1 cellular context compared by ENCODE assay signal in the genomic region with DNA sequence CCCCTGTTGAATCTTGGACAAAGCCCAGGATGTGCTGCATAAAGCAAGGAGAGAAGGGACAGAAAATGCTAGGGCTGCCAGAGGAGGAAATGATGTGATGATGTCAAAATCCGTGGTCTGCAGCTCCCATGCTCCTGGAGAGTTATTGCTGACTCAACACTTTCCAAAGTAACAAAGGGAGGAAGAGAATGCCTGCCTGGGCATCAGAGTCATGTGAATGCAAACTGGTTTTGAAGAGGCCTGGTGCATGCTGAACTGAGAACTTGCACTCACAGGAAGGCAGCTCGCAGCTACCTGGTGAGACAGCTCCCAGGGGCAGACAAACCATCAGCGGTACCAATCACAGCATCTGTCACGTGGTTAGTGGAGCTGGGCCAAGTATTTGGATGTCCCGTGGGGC.
TF ChIP-seq lines count a peak whose summit lies in the region.

No MANE protein-coding gene starts in this region.

TF ChIP-seq in K562, 482 proteins besides CTCF, POLR2A, EP300 and RAD21 (continues in another document):
- TF ChIP-seq, protein P1, sequence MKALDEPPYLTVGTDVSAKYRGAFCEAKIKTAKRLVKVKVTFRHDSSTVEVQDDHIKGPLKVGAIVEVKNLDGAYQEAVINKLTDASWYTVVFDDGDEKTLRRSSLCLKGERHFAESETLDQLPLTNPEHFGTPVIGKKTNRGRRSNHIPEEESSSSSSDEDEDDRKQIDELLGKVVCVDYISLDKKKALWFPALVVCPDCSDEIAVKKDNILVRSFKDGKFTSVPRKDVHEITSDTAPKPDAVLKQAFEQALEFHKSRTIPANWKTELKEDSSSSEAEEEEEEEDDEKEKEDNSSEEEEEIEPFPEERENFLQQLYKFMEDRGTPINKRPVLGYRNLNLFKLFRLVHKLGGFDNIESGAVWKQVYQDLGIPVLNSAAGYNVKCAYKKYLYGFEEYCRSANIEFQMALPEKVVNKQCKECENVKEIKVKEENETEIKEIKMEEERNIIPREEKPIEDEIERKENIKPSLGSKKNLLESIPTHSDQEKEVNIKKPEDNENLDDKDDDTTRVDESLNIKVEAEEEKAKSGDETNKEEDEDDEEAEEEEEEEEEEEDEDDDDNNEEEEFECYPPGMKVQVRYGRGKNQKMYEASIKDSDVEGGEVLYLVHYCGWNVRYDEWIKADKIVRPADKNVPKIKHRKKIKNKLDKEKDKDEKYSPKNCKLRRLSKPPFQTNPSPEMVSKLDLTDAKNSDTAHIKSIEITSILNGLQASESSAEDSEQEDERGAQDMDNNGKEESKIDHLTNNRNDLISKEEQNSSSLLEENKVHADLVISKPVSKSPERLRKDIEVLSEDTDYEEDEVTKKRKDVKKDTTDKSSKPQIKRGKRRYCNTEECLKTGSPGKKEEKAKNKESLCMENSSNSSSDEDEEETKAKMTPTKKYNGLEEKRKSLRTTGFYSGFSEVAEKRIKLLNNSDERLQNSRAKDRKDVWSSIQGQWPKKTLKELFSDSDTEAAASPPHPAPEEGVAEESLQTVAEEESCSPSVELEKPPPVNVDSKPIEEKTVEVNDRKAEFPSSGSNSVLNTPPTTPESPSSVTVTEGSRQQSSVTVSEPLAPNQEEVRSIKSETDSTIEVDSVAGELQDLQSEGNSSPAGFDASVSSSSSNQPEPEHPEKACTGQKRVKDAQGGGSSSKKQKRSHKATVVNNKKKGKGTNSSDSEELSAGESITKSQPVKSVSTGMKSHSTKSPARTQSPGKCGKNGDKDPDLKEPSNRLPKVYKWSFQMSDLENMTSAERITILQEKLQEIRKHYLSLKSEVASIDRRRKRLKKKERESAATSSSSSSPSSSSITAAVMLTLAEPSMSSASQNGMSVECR (CRISPR knock-in tag; IDR thresholded peaks at IDR 0.05) = no peak
- no peak for TF ChIP-seq PCBP2 (IDR thresholded peaks at IDR 0.05; ENCODE audit: low read depth, low read length, poor library complexity, severe bottlenecking)
- no peak for TF ChIP-seq CBX1 (IDR thresholded peaks at IDR 0.05; ENCODE audit: low read depth)
- peak; percentile 97 for TF ChIP-seq ZNF316 (IDR thresholded peaks at IDR 0.05)
- TF ChIP-seq MTA2 (IDR thresholded peaks at IDR 0.05; ENCODE audit: low read depth) = no peak
- no peak for TF ChIP-seq NFIC (IDR thresholded peaks at IDR 0.05)
- no peak for TF ChIP-seq KAT7 (CRISPR knock-in tag; IDR thresholded peaks at IDR 0.05; ENCODE audit: borderline replicate concordance)
- TF ChIP-seq, protein P2, sequence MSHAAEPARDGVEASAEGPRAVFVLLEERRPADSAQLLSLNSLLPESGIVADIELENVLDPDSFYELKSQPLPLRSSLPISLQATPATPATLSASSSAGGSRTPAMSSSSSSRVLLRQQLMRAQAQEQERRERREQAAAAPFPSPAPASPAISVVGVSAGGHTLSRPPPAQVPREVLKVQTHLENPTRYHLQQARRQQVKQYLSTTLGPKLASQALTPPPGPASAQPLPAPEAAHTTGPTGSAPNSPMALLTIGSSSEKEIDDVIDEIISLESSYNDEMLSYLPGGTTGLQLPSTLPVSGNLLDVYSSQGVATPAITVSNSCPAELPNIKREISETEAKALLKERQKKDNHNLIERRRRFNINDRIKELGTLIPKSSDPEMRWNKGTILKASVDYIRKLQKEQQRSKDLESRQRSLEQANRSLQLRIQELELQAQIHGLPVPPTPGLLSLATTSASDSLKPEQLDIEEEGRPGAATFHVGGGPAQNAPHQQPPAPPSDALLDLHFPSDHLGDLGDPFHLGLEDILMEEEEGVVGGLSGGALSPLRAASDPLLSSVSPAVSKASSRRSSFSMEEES (CRISPR knock-in tag; IDR thresholded peaks at IDR 0.05) = peak; percentile 40
- no peak for TF ChIP-seq ZNF76 (CRISPR knock-in tag; IDR thresholded peaks at IDR 0.05; ENCODE audit: borderline replicate concordance)
- peak; percentile 98 for TF ChIP-seq MAFF (IDR thresholded peaks at IDR 0.05; ENCODE audit: low read length)
- no peak for TF ChIP-seq TFAM (CRISPR knock-in tag; conservative IDR thresholded peaks at IDR 0.05)
- TF ChIP-seq ZNF212 (CRISPR knock-in tag; IDR thresholded peaks at IDR 0.05) = no peak
- TF ChIP-seq, protein P3, sequence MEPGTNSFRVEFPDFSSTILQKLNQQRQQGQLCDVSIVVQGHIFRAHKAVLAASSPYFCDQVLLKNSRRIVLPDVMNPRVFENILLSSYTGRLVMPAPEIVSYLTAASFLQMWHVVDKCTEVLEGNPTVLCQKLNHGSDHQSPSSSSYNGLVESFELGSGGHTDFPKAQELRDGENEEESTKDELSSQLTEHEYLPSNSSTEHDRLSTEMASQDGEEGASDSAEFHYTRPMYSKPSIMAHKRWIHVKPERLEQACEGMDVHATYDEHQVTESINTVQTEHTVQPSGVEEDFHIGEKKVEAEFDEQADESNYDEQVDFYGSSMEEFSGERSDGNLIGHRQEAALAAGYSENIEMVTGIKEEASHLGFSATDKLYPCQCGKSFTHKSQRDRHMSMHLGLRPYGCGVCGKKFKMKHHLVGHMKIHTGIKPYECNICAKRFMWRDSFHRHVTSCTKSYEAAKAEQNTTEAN (CRISPR knock-in tag; IDR thresholded peaks at IDR 0.05) = no peak
- TF ChIP-seq RBM17 (IDR thresholded peaks at IDR 0.05; ENCODE audit: borderline replicate concordance, low read depth, low read length) = no peak
- TF ChIP-seq ERF (CRISPR knock-in tag; IDR thresholded peaks at IDR 0.05) = no peak
- TF ChIP-seq L3MBTL2 (IDR thresholded peaks at IDR 0.05) = no peak
- no peak for TF ChIP-seq TRIM24 (IDR thresholded peaks at IDR 0.05)
- TF ChIP-seq MAFK (IDR thresholded peaks at IDR 0.05; ENCODE audit: low read length) = peak; percentile 99
- peak; percentile 94 for TF ChIP-seq C11orf30 (IDR thresholded peaks at IDR 0.05; ENCODE audit: low read depth)
- TF ChIP-seq, protein P4, sequence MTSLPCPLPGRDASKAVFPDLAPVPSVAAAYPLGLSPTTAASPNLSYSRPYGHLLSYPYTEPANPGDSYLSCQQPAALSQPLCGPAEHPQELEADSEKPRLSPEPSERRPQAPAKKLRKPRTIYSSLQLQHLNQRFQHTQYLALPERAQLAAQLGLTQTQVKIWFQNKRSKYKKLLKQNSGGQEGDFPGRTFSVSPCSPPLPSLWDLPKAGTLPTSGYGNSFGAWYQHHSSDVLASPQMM (CRISPR knock-in tag; IDR thresholded peaks at IDR 0.05) = no peak
- TF ChIP-seq JUNB (CRISPR knock-in tag; conservative IDR thresholded peaks at IDR 0.05) = no peak
- no peak for TF ChIP-seq NR2C1 (IDR thresholded peaks at IDR 0.05)
- TF ChIP-seq NR2C1 (tag; IDR thresholded peaks at IDR 0.05) = no peak
- TF ChIP-seq, protein P5, sequence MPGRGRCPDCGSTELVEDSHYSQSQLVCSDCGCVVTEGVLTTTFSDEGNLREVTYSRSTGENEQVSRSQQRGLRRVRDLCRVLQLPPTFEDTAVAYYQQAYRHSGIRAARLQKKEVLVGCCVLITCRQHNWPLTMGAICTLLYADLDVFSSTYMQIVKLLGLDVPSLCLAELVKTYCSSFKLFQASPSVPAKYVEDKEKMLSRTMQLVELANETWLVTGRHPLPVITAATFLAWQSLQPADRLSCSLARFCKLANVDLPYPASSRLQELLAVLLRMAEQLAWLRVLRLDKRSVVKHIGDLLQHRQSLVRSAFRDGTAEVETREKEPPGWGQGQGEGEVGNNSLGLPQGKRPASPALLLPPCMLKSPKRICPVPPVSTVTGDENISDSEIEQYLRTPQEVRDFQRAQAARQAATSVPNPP (IDR thresholded peaks at IDR 0.05; ENCODE audit: borderline replicate concordance, insufficient read depth, insufficient read length) = no peak
- TF ChIP-seq SLC30A9 (CRISPR knock-in tag; IDR thresholded peaks at IDR 0.05) = no peak
- no peak for TF ChIP-seq MYC (IDR thresholded peaks at IDR 0.05; ENCODE audit: low read depth, low read length)
- TF ChIP-seq MYC (CRISPR knock-in tag; IDR thresholded peaks at IDR 0.05; ENCODE audit: borderline replicate concordance, low read depth) = no peak
- TF ChIP-seq MCM3 (IDR thresholded peaks at IDR 0.05) = no peak
- TF ChIP-seq, protein P6, sequence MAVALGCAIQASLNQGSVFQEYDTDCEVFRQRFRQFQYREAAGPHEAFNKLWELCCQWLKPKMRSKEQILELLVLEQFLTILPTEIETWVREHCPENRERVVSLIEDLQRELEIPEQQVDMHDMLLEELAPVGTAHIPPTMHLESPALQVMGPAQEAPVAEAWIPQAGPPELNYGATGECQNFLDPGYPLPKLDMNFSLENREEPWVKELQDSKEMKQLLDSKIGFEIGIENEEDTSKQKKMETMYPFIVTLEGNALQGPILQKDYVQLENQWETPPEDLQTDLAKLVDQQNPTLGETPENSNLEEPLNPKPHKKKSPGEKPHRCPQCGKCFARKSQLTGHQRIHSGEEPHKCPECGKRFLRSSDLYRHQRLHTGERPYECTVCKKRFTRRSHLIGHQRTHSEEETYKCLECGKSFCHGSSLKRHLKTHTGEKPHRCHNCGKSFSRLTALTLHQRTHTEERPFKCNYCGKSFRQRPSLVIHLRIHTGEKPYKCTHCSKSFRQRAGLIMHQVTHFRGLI (CRISPR knock-in tag; IDR thresholded peaks at IDR 0.05) = no peak
- no peak for TF ChIP-seq ZNF134 (CRISPR knock-in tag; conservative IDR thresholded peaks at IDR 0.05)
- peak; percentile 20; the same call in 1 of the 2 replicates for TF ChIP-seq RAD51 (IDR thresholded peaks at IDR 0.05; ENCODE audit: borderline replicate concordance, low read depth)
- no peak for TF ChIP-seq ZBTB17 (CRISPR knock-in tag; IDR thresholded peaks at IDR 0.05)
- no peak for TF ChIP-seq WHSC1 (IDR thresholded peaks at IDR 0.05; ENCODE audit: low read length)
- TF ChIP-seq, protein P7, sequence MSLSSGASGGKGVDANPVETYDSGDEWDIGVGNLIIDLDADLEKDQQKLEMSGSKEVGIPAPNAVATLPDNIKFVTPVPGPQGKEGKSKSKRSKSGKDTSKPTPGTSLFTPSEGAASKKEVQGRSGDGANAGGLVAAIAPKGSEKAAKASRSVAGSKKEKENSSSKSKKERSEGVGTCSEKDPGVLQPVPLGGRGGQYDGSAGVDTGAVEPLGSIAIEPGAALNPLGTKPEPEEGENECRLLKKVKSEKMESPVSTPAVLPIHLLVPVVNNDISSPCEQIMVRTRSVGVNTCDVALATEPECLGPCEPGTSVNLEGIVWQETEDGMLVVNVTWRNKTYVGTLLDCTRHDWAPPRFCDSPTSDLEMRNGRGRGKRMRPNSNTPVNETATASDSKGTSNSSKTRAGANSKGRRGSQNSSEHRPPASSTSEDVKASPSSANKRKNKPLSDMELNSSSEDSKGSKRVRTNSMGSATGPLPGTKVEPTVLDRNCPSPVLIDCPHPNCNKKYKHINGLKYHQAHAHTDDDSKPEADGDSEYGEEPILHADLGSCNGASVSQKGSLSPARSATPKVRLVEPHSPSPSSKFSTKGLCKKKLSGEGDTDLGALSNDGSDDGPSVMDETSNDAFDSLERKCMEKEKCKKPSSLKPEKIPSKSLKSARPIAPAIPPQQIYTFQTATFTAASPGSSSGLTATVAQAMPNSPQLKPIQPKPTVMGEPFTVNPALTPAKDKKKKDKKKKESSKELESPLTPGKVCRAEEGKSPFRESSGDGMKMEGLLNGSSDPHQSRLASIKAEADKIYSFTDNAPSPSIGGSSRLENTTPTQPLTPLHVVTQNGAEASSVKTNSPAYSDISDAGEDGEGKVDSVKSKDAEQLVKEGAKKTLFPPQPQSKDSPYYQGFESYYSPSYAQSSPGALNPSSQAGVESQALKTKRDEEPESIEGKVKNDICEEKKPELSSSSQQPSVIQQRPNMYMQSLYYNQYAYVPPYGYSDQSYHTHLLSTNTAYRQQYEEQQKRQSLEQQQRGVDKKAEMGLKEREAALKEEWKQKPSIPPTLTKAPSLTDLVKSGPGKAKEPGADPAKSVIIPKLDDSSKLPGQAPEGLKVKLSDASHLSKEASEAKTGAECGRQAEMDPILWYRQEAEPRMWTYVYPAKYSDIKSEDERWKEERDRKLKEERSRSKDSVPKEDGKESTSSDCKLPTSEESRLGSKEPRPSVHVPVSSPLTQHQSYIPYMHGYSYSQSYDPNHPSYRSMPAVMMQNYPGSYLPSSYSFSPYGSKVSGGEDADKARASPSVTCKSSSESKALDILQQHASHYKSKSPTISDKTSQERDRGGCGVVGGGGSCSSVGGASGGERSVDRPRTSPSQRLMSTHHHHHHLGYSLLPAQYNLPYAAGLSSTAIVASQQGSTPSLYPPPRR (CRISPR knock-in tag; IDR thresholded peaks at IDR 0.05; ENCODE audit: borderline replicate concordance) = no peak
- no peak for TF ChIP-seq U2AF1 (optimal IDR thresholded peaks at IDR 0.05; ENCODE audit: low read depth, low read length)
- TF ChIP-seq, protein P8, sequence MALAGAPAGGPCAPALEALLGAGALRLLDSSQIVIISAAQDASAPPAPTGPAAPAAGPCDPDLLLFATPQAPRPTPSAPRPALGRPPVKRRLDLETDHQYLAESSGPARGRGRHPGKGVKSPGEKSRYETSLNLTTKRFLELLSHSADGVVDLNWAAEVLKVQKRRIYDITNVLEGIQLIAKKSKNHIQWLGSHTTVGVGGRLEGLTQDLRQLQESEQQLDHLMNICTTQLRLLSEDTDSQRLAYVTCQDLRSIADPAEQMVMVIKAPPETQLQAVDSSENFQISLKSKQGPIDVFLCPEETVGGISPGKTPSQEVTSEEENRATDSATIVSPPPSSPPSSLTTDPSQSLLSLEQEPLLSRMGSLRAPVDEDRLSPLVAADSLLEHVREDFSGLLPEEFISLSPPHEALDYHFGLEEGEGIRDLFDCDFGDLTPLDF (CRISPR knock-in tag; IDR thresholded peaks at IDR 0.05) = no peak
- TF ChIP-seq ZNF143 (CRISPR knock-in tag; IDR thresholded peaks at IDR 0.05) = no peak
- TF ChIP-seq MAFG (tag; conservative IDR thresholded peaks at IDR 0.05) = peak; percentile 96
- TF ChIP-seq, protein P9, sequence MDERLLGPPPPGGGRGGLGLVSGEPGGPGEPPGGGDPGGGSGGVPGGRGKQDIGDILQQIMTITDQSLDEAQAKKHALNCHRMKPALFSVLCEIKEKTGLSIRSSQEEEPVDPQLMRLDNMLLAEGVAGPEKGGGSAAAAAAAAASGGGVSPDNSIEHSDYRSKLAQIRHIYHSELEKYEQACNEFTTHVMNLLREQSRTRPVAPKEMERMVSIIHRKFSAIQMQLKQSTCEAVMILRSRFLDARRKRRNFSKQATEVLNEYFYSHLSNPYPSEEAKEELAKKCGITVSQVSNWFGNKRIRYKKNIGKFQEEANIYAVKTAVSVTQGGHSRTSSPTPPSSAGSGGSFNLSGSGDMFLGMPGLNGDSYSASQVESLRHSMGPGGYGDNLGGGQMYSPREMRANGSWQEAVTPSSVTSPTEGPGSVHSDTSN (CRISPR knock-in tag; IDR thresholded peaks at IDR 0.05; ENCODE audit: low read depth) = no peak
- TF ChIP-seq, protein P9 (tag; conservative IDR thresholded peaks at IDR 0.05; ENCODE audit: low read depth) = no peak
- TF ChIP-seq HDAC3 (IDR thresholded peaks at IDR 0.05; ENCODE audit: borderline replicate concordance, partially characterized antibody) = no peak
- TF ChIP-seq YY1 (IDR thresholded peaks at IDR 0.05; ENCODE audit: borderline replicate concordance in 1 of 3, control insufficient read depth in 1 of 3, extremely low read depth in 1 of 3, insufficient read depth in 3 of 3, insufficient read length in 1 of 3, insufficient replicate concordance in 2 of 3, low read depth in 1 of 3, low read length in 2 of 3) = no peak
- no peak for TF ChIP-seq ZNF282 (CRISPR knock-in tag; IDR thresholded peaks at IDR 0.05)
- no peak for TF ChIP-seq RCOR1 (IDR thresholded peaks at IDR 0.05; ENCODE audit: borderline replicate concordance in 1 of 2, low read depth in 2 of 2, low read length in 2 of 2)
- no peak for TF ChIP-seq SMARCB1 (IDR thresholded peaks at IDR 0.05; ENCODE audit: insufficient read length, low read depth)
- no peak for TF ChIP-seq KLF13 (tag; IDR thresholded peaks at IDR 0.05; ENCODE audit: borderline replicate concordance, low read depth)
